In the genomic region with DNA sequence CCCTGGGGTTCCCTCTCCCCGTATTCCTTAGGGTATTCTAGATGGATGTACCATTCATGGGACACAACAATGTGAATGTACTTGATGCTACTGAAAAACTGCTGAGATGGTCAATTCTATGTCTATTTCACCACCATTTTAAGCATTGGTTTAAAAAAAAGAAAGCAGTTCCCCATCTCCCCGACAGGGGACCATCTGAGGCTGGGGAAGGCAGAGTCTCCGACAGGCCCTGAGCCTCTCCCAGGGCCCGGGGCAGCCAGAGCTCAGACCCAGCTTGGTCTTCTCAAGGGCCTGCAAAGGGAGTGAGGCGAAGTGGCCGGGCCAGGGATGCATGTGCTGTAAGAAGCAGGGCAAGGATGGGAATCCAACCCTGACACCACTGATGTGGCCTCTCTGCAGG, we compare ENCODE assay signal across 14 cellular contexts.
A peak's percentile ranks its signal among the peaks of the same experiment; 100 is the strongest.
DNase-seq lines count a peak whose midpoint lies in the region; ATAC-seq, FAIRE-seq and TF ChIP-seq lines count a peak whose summit lies in the region.
"Had no signal": no experiment of that assay in that cellular context is flagged by ENCODE, and none has a peak within 500 bp of the region (broad histone marks: within the 10 kb centered on the region; RNA-seq: fewer than 3 reads in every experiment).

No MANE protein-coding gene starts in this region.

- H2AFZ ChIP-seq in GM23338 (no peak overlapping the region), Karpas-422 (ENCODE audit: low read length) (no peak overlapping the region)

- H3K4me3 Mint-ChIP-seq in GM23338 (no peak overlapping the region), neural crest cell (no peak overlapping the region)
- no peak overlapping the region for H3K4me3 Mint-ChIP-seq in stimulated activated naive B cell treated with anti-CD40 and anti-IgM and Interleukin-4, amounts not matched to agents 10 μg/mL and 1 μg/mL and 100 μg/mL, for 72 hours
- H3K4me3 Mint-ChIP-seq: brain; CD8-positive, alpha-beta memory T cell had no signal

- 0 out of 2 replicates have a peak, but pooled peaks cover 4% of the 10 kb centered on the region for H3F3A ChIP-seq in GM23338 (replicated peaks; ENCODE audit: low read depth)

- ATAC-seq in GM23338 (no peak), GM21723 (IDR thresholded peaks at IDR 0.05; ENCODE audit: unreplicated experiment) (no peak)
- ATAC-seq in stimulated activated naive B cell treated with anti-CD40 and anti-IgM and Interleukin-4, amounts not matched to agents 10 μg/mL and 1 μg/mL and 100 μg/mL, for 72 hours (replicated peaks) = no peak
- ATAC-seq: left lung had no signal

- no peak overlapping the region for H3K4me2 ChIP-seq in GM23338
- no peak overlapping the region for H3K4me2 ChIP-seq in Karpas-422 (ENCODE audit: low read depth, low read length, poor library complexity, severe bottlenecking)

- TF ChIP-seq CTCF in GM23338 (conservative IDR thresholded peaks at IDR 0.05; ENCODE audit: low read depth in 2 of 2) (peak; percentile 14 to 18; a peak in 2 of 4 replicates), astrocyte of the cerebellum (IDR thresholded peaks at IDR 0.05; ENCODE audit: low read depth, low read length, missing control alignments) (peak; percentile 22), neural crest cell (conservative IDR thresholded peaks at IDR 0.05) (peak; percentile 57)

- DNase-seq in GM23338 (ENCODE audit: low spot score) = peak; percentile 35
- peak; percentile 55 for DNase-seq in Karpas-422
- no peak for DNase-seq in astrocyte of the cerebellum (ENCODE audit: low read depth)
- no peak for DNase-seq in neural crest cell (ENCODE audit: low read depth, low spot score)
- DNase-seq in HTR-8/SVneo (ENCODE audit: insufficient read length, low spot score) = no peak
- no peak for DNase-seq in stimulated activated naive B cell treated with anti-CD40 and anti-IgM and Interleukin-4, amounts not matched to agents 10 μg/mL and 1 μg/mL and 100 μg/mL, for 72 hours
- DNase-seq: activated naive CD4-positive, alpha-beta T cell treated with Interleukin-2 at 50 U/mL for 16 hours; CD8-positive, alpha-beta memory T cell; effector CD8-positive, alpha-beta T cell; NK-92 treated with Interleukin-12 subunit alpha and Interleukin-12 subunit beta, amount 100 ng/mL, for 24 hours; stimulated activated CD4-positive, alpha-beta T cell treated with anti-CD3 and anti-CD28 coated beads, Interleukin-15, amount 100 ng/mL, for 24 hours had no signal

- H3K9me3 ChIP-seq in Karpas-422 (ENCODE audit: low read length) = no peaks in the 10 kb centered on the region; the same call in 1 of the 2 replicates
- H3K9me3 ChIP-seq: left lung had no signal

- H3K27me3 Mint-ChIP-seq in GM23338 (ENCODE audit: insufficient read depth, low read depth, poor library complexity) = peaks cover 14% of the 10 kb centered on the region
- H3K27me3 Mint-ChIP-seq in neural crest cell (ENCODE audit: low read depth) = peaks cover 85% of the 10 kb centered on the region
- H3K27me3 Mint-ChIP-seq in stimulated activated naive B cell treated with anti-CD40 and anti-IgM and Interleukin-4, amounts not matched to agents 10 μg/mL and 1 μg/mL and 100 μg/mL, for 72 hours = peaks cover 3 to 11% of the 10 kb centered on the region in 2 donors

- H3K36me3 Mint-ChIP-seq in GM23338 (ENCODE audit: low read depth) (no peaks in the 10 kb centered on the region; the same call in 2 of the 3 replicates), neural crest cell (ENCODE audit: low read depth) (no peaks in the 10 kb centered on the region)
- H3K36me3 Mint-ChIP-seq in stimulated activated naive B cell treated with anti-CD40 and anti-IgM and Interleukin-4, amounts not matched to agents 10 μg/mL and 1 μg/mL and 100 μg/mL, for 72 hours = peaks cover 0 to 3% of the 10 kb centered on the region in 2 donors
- H3K36me3 Mint-ChIP-seq: brain had no signal

- no peak overlapping the region for H3K9ac ChIP-seq in Karpas-422 (ENCODE audit: low read length)

- H3K79me2 ChIP-seq in GM23338 (replicated peaks; ENCODE audit: insufficient read depth) = no peaks in the 10 kb centered on the region
- no peaks in the 10 kb centered on the region for H3K79me2 ChIP-seq in Karpas-422 (ENCODE audit: low read length)

- H3K4me3 ChIP-seq in GM23338 (no peak overlapping the region), Karpas-422 (ENCODE audit: low read length) (no peak overlapping the region), astrocyte of the cerebellum (ENCODE audit: low read depth, low read length) (no peak overlapping the region)
- H3K4me3 ChIP-seq: left lung had no signal

- H3K36me3 ChIP-seq in GM23338 (ENCODE audit: insufficient read depth) = no peaks in the 10 kb centered on the region
- H3K36me3 ChIP-seq in Karpas-422 (ENCODE audit: insufficient read depth, low read length) = no peaks in the 10 kb centered on the region
- H3K36me3 ChIP-seq: left lung had no signal

- no peak overlapping the region for H3K27ac ChIP-seq in GM23338 (ENCODE audit: low read depth)
- H3K27ac ChIP-seq in Karpas-422 (ENCODE audit: low read length) = no peak overlapping the region

- H3K4me1 Mint-ChIP-seq in GM23338 (peaks cover 25% of the 10 kb centered on the region), neural crest cell (peaks cover 42% of the 10 kb centered on the region)
- no peaks in the 10 kb centered on the region for H3K4me1 Mint-ChIP-seq in stimulated activated naive B cell treated with anti-CD40 and anti-IgM and Interleukin-4, amounts not matched to agents 10 μg/mL and 1 μg/mL and 100 μg/mL, for 72 hours
- H3K4me1 Mint-ChIP-seq: CD8-positive, alpha-beta memory T cell had no signal

- H3K9me2 ChIP-seq in GM23338 (ENCODE audit: insufficient read depth) (no peaks in the 10 kb centered on the region), Karpas-422 (replicated peaks; ENCODE audit: insufficient read depth, low read length) (no peaks in the 10 kb centered on the region)

- no peaks in the 10 kb centered on the region for H4K20me1 ChIP-seq in GM23338 (replicated peaks; ENCODE audit: insufficient read depth)
- no peaks in the 10 kb centered on the region for H4K20me1 ChIP-seq in Karpas-422 (ENCODE audit: insufficient read depth, low read depth, low read length)

- no peak overlapping the region for H3K27ac Mint-ChIP-seq in GM23338
- no peak overlapping the region for H3K27ac Mint-ChIP-seq in neural crest cell (ENCODE audit: unreplicated experiment)
- H3K27ac Mint-ChIP-seq in stimulated activated naive B cell treated with anti-CD40 and anti-IgM and Interleukin-4, amounts not matched to agents 10 μg/mL and 1 μg/mL and 100 μg/mL, for 72 hours = no peak overlapping the region

- H3K27me3 ChIP-seq in GM23338 (ENCODE audit: insufficient read depth) (no peaks in the 10 kb centered on the region), Karpas-422 (ENCODE audit: low read length) (no peaks in the 10 kb centered on the region)

- in situ Hi-C loops in astrocyte of the cerebellum (cut with HindIII; ENCODE audit: low sequenced_read_pairs) = no loop called here

- no peak for FAIRE-seq in HTR-8/SVneo (lab: Jason Lieb, UNC)

- H3K9me3 Mint-ChIP-seq in GM23338 (peaks cover 7% of the 10 kb centered on the region), neural crest cell (peaks cover 3% of the 10 kb centered on the region)
- peaks cover 7% of the 10 kb centered on the region in 2 donors for H3K9me3 Mint-ChIP-seq in stimulated activated naive B cell treated with anti-CD40 and anti-IgM and Interleukin-4, amounts not matched to agents 10 μg/mL and 1 μg/mL and 100 μg/mL, for 72 hours

- H3K4me1 ChIP-seq in GM23338 (ENCODE audit: insufficient read depth) = 0 out of 2 replicates have a peak, but pooled peaks cover 3% of the 10 kb centered on the region
- H3K4me1 ChIP-seq in Karpas-422 (ENCODE audit: low read length) = no peaks in the 10 kb centered on the region

TF ChIP-seq in GM23338, 12 proteins besides CTCF, POLR2A, EP300 and RAD21 (continues in another document):
- TF ChIP-seq JUNB (IDR thresholded peaks at IDR 0.05; ENCODE audit: unreplicated experiment) = no peak
- TF ChIP-seq CREB1 (CRISPR knock-in tag; IDR thresholded peaks at IDR 0.05; ENCODE audit: low read depth) = no peak
- TF ChIP-seq STAT1 (IDR thresholded peaks at IDR 0.05; ENCODE audit: unreplicated experiment) = no peak
- no peak for TF ChIP-seq EZH2 (IDR thresholded peaks at IDR 0.05; ENCODE audit: low read depth, unreplicated experiment)

Comparison
In these comparisons a context has a peak if more than half of its experiments do, and no peak if none do; other contexts are left out.
1. DNase-seq: peak in GM23338 (single experiment) and Karpas-422 (single experiment); none in astrocyte of the cerebellum (single experiment), neural crest cell (single experiment), HTR-8/SVneo (single experiment) and stimulated activated naive B cell treated with anti-CD40 and anti-IgM and Interleukin-4, amounts not matched to agents 10 μg/mL and 1 μg/mL and 100 μg/mL, for 72 hours (single experiment).
2. Peak in every context shown above with its lines, with median percentiles within 50 percentile points of each other: CTCF ChIP-seq.